In the genomic region with DNA sequence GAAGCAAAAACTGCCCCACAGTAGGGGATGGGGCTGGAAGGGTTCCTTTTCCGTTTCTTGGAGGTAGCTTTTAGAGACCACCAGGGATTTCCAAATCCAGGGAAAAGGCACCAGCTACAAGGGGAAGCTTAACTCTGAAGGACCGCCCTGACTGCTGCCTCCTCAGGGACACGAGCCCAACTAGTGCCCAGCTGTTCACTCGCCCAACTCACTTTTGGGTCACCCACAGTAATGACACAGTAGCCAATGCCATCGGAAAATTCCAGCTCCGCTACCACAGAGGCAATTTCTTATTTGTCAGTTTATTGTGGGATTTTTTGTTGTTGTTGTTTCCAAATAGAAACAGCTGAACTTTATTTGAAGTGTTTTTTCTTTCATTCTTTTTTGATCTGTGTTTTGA, we compare ENCODE assay signal across 28 cellular contexts.
"Had no signal": no experiment of that assay in that cellular context is flagged by ENCODE, and none has a peak within 500 bp of the region (broad histone marks: within the 10 kb centered on the region; RNA-seq: fewer than 3 reads in every experiment).

No MANE protein-coding gene starts in this region.

- DNase-seq: activated CD4-positive, alpha-beta T cell treated with anti-CD3 and anti-CD28 coated beads for 36 hours; activated CD4-positive, alpha-beta T cell treated with anti-CD3 and anti-CD28 coated beads, Interleukin-2, amount 10 ng/mL, durations not matched to agents 7 days and 5 days; activated CD4-positive, alpha-beta T cell treated with anti-CD3 and anti-CD28 coated beads, Interleukin-2, amount 50 U/mL, for 4 hours; activated CD4-positive, CD25-positive, alpha-beta regulatory T cell; activated CD4-positive, CD25-positive, alpha-beta regulatory T cell treated with anti-CD3 and anti-CD28 coated beads, Interleukin-2, amount 50 U/mL, for 72 hours; activated CD8-positive, alpha-beta memory T cell treated with anti-CD3 and anti-CD28 coated beads for 24 hours; activated CD8-positive, alpha-beta T cell treated with anti-CD3 and anti-CD28 coated beads for 36 hours; activated gamma-delta T cell; activated naive CD4-positive, alpha-beta T cell; activated naive CD4-positive, alpha-beta T cell treated with anti-CD3 and anti-CD28 coated beads, Interleukin-2, amount 10 ng/mL, durations not matched to agents 7 days and 5 days; activated naive CD8-positive, alpha-beta T cell treated with anti-CD3 and anti-CD28 coated beads, Interleukin-2, amount 10 ng/mL, durations not matched to agents 7 days and 5 days; activated T-cell treated with anti-CD3 and anti-CD28 coated beads, Interleukin-2, amount 50 U/mL, for 4 hours; amniotic stem cell; anterior cingulate cortex; brain microvascular endothelial cell; effector CD4-positive, alpha-beta T cell; effector memory CD8-positive, alpha-beta T cell; esophagus squamous epithelium; foreskin melanocyte; heart right ventricle; hippocampal formation; T-helper 2 cell had no signal

- H3K9me3 ChIP-seq: esophagus squamous epithelium, gastroesophageal sphincter, heart right ventricle had no signal

- H3K27me3 Mint-ChIP-seq: activated CD4-positive, alpha-beta T cell treated with anti-CD3 and anti-CD28 coated beads for 36 hours; activated CD4-positive, alpha-beta T cell treated with anti-CD3 and anti-CD28 coated beads, Interleukin-2, amount 10 ng/mL, durations not matched to agents 7 days and 5 days; activated CD8-positive, alpha-beta T cell treated with anti-CD3 and anti-CD28 coated beads for 36 hours; activated naive CD4-positive, alpha-beta T cell treated with anti-CD3 and anti-CD28 coated beads, Interleukin-2, amount 10 ng/mL, durations not matched to agents 7 days and 5 days; activated naive CD8-positive, alpha-beta T cell treated with anti-CD3 and anti-CD28 coated beads, Interleukin-2, amount 10 ng/mL, durations not matched to agents 7 days and 5 days; central memory CD8-positive, alpha-beta T cell; dendritic cell treated with granulocyte-macrophage colony-stimulating factor and Interleukin-4, amounts not matched to agents 40 ng/mL and 50 ng/mL, for 4 days; effector memory CD8-positive, alpha-beta T cell had no signal

- H3K27ac ChIP-seq: brain microvascular endothelial cell, coronary artery, epithelial cell of prostate, esophagus squamous epithelium, gastroesophageal sphincter, heart right ventricle had no signal

- H3K36me3 Mint-ChIP-seq: activated naive CD4-positive, alpha-beta T cell treated with anti-CD3 and anti-CD28 coated beads, Interleukin-2, amount 50 U/mL, for 72 hours had no signal

- H3K27me3 ChIP-seq: brain microvascular endothelial cell, esophagus squamous epithelium, gastroesophageal sphincter, heart right ventricle had no signal

- H3K4me3 ChIP-seq: coronary artery, esophagus squamous epithelium, gastroesophageal sphincter, heart right ventricle had no signal

- H3K4me1 Mint-ChIP-seq: activated CD4-positive, alpha-beta T cell treated with anti-CD3 and anti-CD28 coated beads for 36 hours; activated naive CD8-positive, alpha-beta T cell treated with anti-CD3 and anti-CD28 coated beads, Interleukin-2, amount 10 ng/mL, durations not matched to agents 7 days and 5 days; central memory CD8-positive, alpha-beta T cell had no signal

- H3K27ac Mint-ChIP-seq: activated CD4-positive, alpha-beta T cell treated with anti-CD3 and anti-CD28 coated beads for 36 hours; activated CD4-positive, alpha-beta T cell treated with anti-CD3 and anti-CD28 coated beads, Interleukin-2, amount 10 ng/mL, durations not matched to agents 7 days and 5 days; activated CD8-positive, alpha-beta T cell treated with anti-CD3 and anti-CD28 coated beads for 36 hours; activated naive CD4-positive, alpha-beta T cell treated with anti-CD3 and anti-CD28 coated beads, Interleukin-2, amount 10 ng/mL, durations not matched to agents 7 days and 5 days; activated naive CD8-positive, alpha-beta T cell treated with anti-CD3 and anti-CD28 coated beads, Interleukin-2, amount 10 ng/mL, durations not matched to agents 7 days and 5 days; dendritic cell treated with granulocyte-macrophage colony-stimulating factor and Interleukin-4, amounts not matched to agents 40 ng/mL and 50 ng/mL, for 4 days; effector memory CD8-positive, alpha-beta T cell had no signal

- H3K4me3 Mint-ChIP-seq: activated CD4-positive, alpha-beta T cell treated with anti-CD3 and anti-CD28 coated beads for 36 hours; activated CD4-positive, alpha-beta T cell treated with anti-CD3 and anti-CD28 coated beads, Interleukin-2, amount 10 ng/mL, durations not matched to agents 7 days and 5 days; activated CD8-positive, alpha-beta T cell treated with anti-CD3 and anti-CD28 coated beads for 36 hours; activated naive CD4-positive, alpha-beta T cell treated with anti-CD3 and anti-CD28 coated beads, Interleukin-2, amount 10 ng/mL, durations not matched to agents 7 days and 5 days; activated naive CD8-positive, alpha-beta T cell treated with anti-CD3 and anti-CD28 coated beads, Interleukin-2, amount 10 ng/mL, durations not matched to agents 7 days and 5 days; activated T-cell treated with anti-CD3 and anti-CD28 coated beads, Interleukin-2, amount 50 U/mL, for 4 hours; central memory CD8-positive, alpha-beta T cell; dendritic cell treated with granulocyte-macrophage colony-stimulating factor and Interleukin-4, amounts not matched to agents 40 ng/mL and 50 ng/mL, for 4 days; effector memory CD8-positive, alpha-beta T cell had no signal

- H3K9me3 Mint-ChIP-seq: activated CD4-positive, alpha-beta T cell treated with anti-CD3 and anti-CD28 coated beads, Interleukin-2, amount 10 ng/mL, durations not matched to agents 7 days and 5 days; activated CD8-positive, alpha-beta T cell treated with anti-CD3 and anti-CD28 coated beads for 36 hours; activated naive CD4-positive, alpha-beta T cell treated with anti-CD3 and anti-CD28 coated beads, Interleukin-2, amount 10 ng/mL, durations not matched to agents 7 days and 5 days; activated naive CD4-positive, alpha-beta T cell treated with anti-CD3 and anti-CD28 coated beads, Interleukin-2, amount 50 U/mL, for 72 hours; activated naive CD8-positive, alpha-beta T cell treated with anti-CD3 and anti-CD28 coated beads, Interleukin-2, amount 10 ng/mL, durations not matched to agents 7 days and 5 days; activated T-cell treated with anti-CD3 and anti-CD28 coated beads, Interleukin-2, amount 50 U/mL, for 4 hours; central memory CD8-positive, alpha-beta T cell; dendritic cell treated with granulocyte-macrophage colony-stimulating factor and Interleukin-4, amounts not matched to agents 40 ng/mL and 50 ng/mL, for 4 days; effector memory CD8-positive, alpha-beta T cell had no signal

- ATAC-seq: activated CD4-positive, alpha-beta T cell treated with anti-CD3 and anti-CD28 coated beads for 36 hours; activated CD8-positive, alpha-beta T cell treated with anti-CD3 and anti-CD28 coated beads for 36 hours; activated naive CD4-positive, alpha-beta T cell treated with anti-CD3 and anti-CD28 coated beads, Interleukin-2, amount 50 U/mL, for 72 hours; activated T-cell treated with anti-CD3 and anti-CD28 coated beads, Interleukin-2, amount 50 U/mL, for 4 hours; effector memory CD8-positive, alpha-beta T cell; gastroesophageal sphincter; heart right ventricle had no signal
